In genomic region chr6:165845488-165845887, GRCh38 we compare ENCODE assay signal across 26 cellular contexts.
DNase-seq lines count a peak whose midpoint lies in the region; ATAC-seq and TF ChIP-seq lines count a peak whose summit lies in the region.
"Had no signal": no experiment of that assay in that cellular context is flagged by ENCODE, and none has a peak within 500 bp of the region (broad histone marks: within the 10 kb centered on the region; RNA-seq: fewer than 3 reads in every experiment).

No MANE protein-coding gene starts in this region.

- H3K27ac Mint-ChIP-seq in GM23338, result no peak overlapping the region; the same call in 1 of the 2 replicates
- H3K27ac Mint-ChIP-seq: CD14-positive monocyte, IgD-negative memory B cell had no signal

- H3K4me3 ChIP-seq in GM23338 (no peak overlapping the region), ovary (peak overlapping the region; percentile 21)
- H3K4me3 ChIP-seq: GM12878, SK-N-MC had no signal

- H3F3A ChIP-seq in GM23338 (replicated peaks; ENCODE audit: low read depth), result no peaks in the 10 kb centered on the region

- no peak for TF ChIP-seq EP300 in ovary (IDR thresholded peaks at IDR 0.05)

- H3K4me3 Mint-ChIP-seq in GM23338, result no peak overlapping the region
- H3K4me3 Mint-ChIP-seq: CD8-positive, alpha-beta memory T cell; IgD-negative memory B cell had no signal

- no peak for TF ChIP-seq POLR2A in ovary (IDR thresholded peaks at IDR 0.05)

- H3K27me3 ChIP-seq in GM23338 (ENCODE audit: insufficient read depth), result no peaks in the 10 kb centered on the region
- H3K27me3 ChIP-seq in ovary, result no peaks in the 10 kb centered on the region
- H3K27me3 ChIP-seq: BE2C had no signal

- no peak for TF ChIP-seq CTCF in GM23338 (conservative IDR thresholded peaks at IDR 0.05; ENCODE audit: low read depth in 2 of 2)
- no peak for TF ChIP-seq CTCF in ovary (IDR thresholded peaks at IDR 0.05)

- H3K27ac ChIP-seq in GM23338 (ENCODE audit: low read depth) (no peak overlapping the region), ovary (no peak overlapping the region)
- H3K27ac ChIP-seq: 22Rv1, KMS-11, SK-N-MC had no signal

- intact Hi-C loops in ovary (cut with DNase I), result no loop called here

- ATAC-seq in GM23338, result no peak
- ATAC-seq: GM12878 had no signal

- 34 to 74% (median 62%) methylated on average over 3 of the region's 3 CpGs for WGBS in ovary, 3 donors

- no peaks in the 10 kb centered on the region for H3K9me3 Mint-ChIP-seq in GM23338

- H3K4me1 ChIP-seq in GM23338 (ENCODE audit: insufficient read depth) (peaks cover 56% of the 10 kb centered on the region), ovary (ENCODE audit: insufficient read depth) (peaks cover 5% of the 10 kb centered on the region)
- H3K4me1 ChIP-seq: BE2C had no signal

- H3K4me1 Mint-ChIP-seq in GM23338, result peaks cover 72% of the 10 kb centered on the region
- H3K4me1 Mint-ChIP-seq: CD14-positive monocyte, IgD-negative memory B cell had no signal

- no peaks in the 10 kb centered on the region for H3K79me2 ChIP-seq in GM23338 (replicated peaks; ENCODE audit: insufficient read depth)

- H3K9me2 ChIP-seq in GM23338 (ENCODE audit: insufficient read depth), result no peaks in the 10 kb centered on the region

- H3K4me2 ChIP-seq in GM23338, result no peak overlapping the region
- H3K4me2 ChIP-seq: KMS-11 had no signal

- 0 out of 2 replicates have a peak overlapping the region, but pooled peaks have one; percentile 89 for H2AFZ ChIP-seq in GM23338

- no peaks in the 10 kb centered on the region for H3K36me3 Mint-ChIP-seq in GM23338 (ENCODE audit: low read depth)
- H3K36me3 Mint-ChIP-seq: CD14-positive monocyte; CD8-positive, alpha-beta memory T cell had no signal

- DNase-seq in GM23338 (ENCODE audit: low spot score) (no peak), amniotic epithelial cell (ENCODE audit: low read depth) (peak; percentile 88), left kidney (ENCODE audit: low read depth, low spot score) (peak; percentile 55), ovary (no peak), GM19238 (ENCODE audit: insufficient read length, low spot score) (no peak), A172 (ENCODE audit: low spot score) (no peak)
- DNase-seq in stimulated activated CD4-positive, alpha-beta T cell treated with anti-CD3 and anti-CD28 coated beads, Interleukin-15, amount 100 ng/mL, for 24 hours, result no peak
- DNase-seq: ACHN; BE2C; CD8-positive, alpha-beta memory T cell; DMS 273 treated with DMSO at 0.1 percent for 48 hours; DMS79; EL; GDM1; MM.1S; NCI-H1048; NCI-H1694; NCI-H446 treated with DMSO at 0.1 percent for 48 hours; NCI-H526; SIG-M5 had no signal

- H4K20me1 ChIP-seq in GM23338 (replicated peaks; ENCODE audit: insufficient read depth), result no peaks in the 10 kb centered on the region

- H3K36me3 ChIP-seq in GM23338 (ENCODE audit: insufficient read depth) (no peaks in the 10 kb centered on the region), ovary (no peaks in the 10 kb centered on the region)
- H3K36me3 ChIP-seq: BE2C had no signal

- peaks cover 3% of the 10 kb centered on the region for H3K27me3 Mint-ChIP-seq in GM23338 (ENCODE audit: insufficient read depth, low read depth, poor library complexity)

- no peaks in the 10 kb centered on the region for H3K9me3 ChIP-seq in ovary
- H3K9me3 ChIP-seq: BE2C had no signal

TF ChIP-seq in GM23338, 12 proteins besides CTCF, POLR2A, EP300 and RAD21 (continues in another document):
- TF ChIP-seq CREB1 (CRISPR knock-in tag; IDR thresholded peaks at IDR 0.05; ENCODE audit: low read depth) (no peak), EZH2phosphoT487 (IDR thresholded peaks at IDR 0.05; ENCODE audit: unreplicated experiment) (no peak), ETS1 (IDR thresholded peaks at IDR 0.05) (no peak), EZH2 (IDR thresholded peaks at IDR 0.05; ENCODE audit: low read depth, unreplicated experiment) (no peak), ZNF331 (CRISPR knock-in tag; IDR thresholded peaks at IDR 0.05; ENCODE audit: low read depth) (no peak), STAT1 (IDR thresholded peaks at IDR 0.05; ENCODE audit: unreplicated experiment) (no peak), POLR2AphosphoS5 (IDR thresholded peaks at IDR 0.05; ENCODE audit: low read depth) (no peak), JUNB (IDR thresholded peaks at IDR 0.05; ENCODE audit: unreplicated experiment) (no peak), ZNF114 (CRISPR knock-in tag; IDR thresholded peaks at IDR 0.05) (no peak), REST (IDR thresholded peaks at IDR 0.05; ENCODE audit: unreplicated experiment) (no peak), NANOG (IDR thresholded peaks at IDR 0.05; ENCODE audit: borderline replicate concordance) (no peak)

Comparison
In these comparisons a context has a peak if more than half of its experiments do, and no peak if none do; other contexts are left out.
1. DNase-seq: peak in amniotic epithelial cell (single experiment) and left kidney (single experiment); none in GM23338 (single experiment), ovary (0 of 5), GM19238 (single experiment), stimulated activated CD4-positive, alpha-beta T cell treated with anti-CD3 and anti-CD28 coated beads, Interleukin-15, amount 100 ng/mL, for 24 hours (single experiment) and A172 (single experiment).